Comparison of ENCODE assay signal across 19 cellular contexts in genomic region chr10:62688971-62689700, GRCh38.
DNase-seq lines count a peak whose midpoint lies in the region; ATAC-seq and TF ChIP-seq lines count a peak whose summit lies in the region.
"Had no signal": no experiment of that assay in that cellular context is flagged by ENCODE, and none has a peak within 500 bp of the region (broad histone marks: within the 10 kb centered on the region; RNA-seq: fewer than 3 reads in every experiment).

No MANE protein-coding gene starts in this region.

- ATAC-seq in CD8-positive, alpha-beta T cell, result no peak
- no peak for ATAC-seq in activated naive CD8-positive, alpha-beta T cell treated with anti-CD3 and anti-CD28 coated beads, Interleukin-2, amount 50 U/mL, for 24 hours

- no peaks in the 10 kb centered on the region for H3K27me3 ChIP-seq in CD8-positive, alpha-beta T cell (ENCODE audit: insufficient read depth, low read length)
- no peaks in the 10 kb centered on the region for H3K27me3 ChIP-seq in Karpas-422 (ENCODE audit: low read length)
- H3K27me3 ChIP-seq: testis had no signal

- TF ChIP-seq CTCF in CD8-positive, alpha-beta T cell (IDR thresholded peaks at IDR 0.05), result no peak
- TF ChIP-seq CTCF in nephron (IDR thresholded peaks at IDR 0.05; ENCODE audit: unreplicated experiment in 3 of 3), result no peak

- H3K36me3 Mint-ChIP-seq in CD8-positive, alpha-beta T cell, result peaks cover 4% of the 10 kb centered on the region
- peaks cover 9% of the 10 kb centered on the region for H3K36me3 Mint-ChIP-seq in activated naive CD8-positive, alpha-beta T cell treated with anti-CD3 and anti-CD28 coated beads, Interleukin-2, amount 50 U/mL, for 24 hours (ENCODE audit: low read depth)
- H3K36me3 Mint-ChIP-seq in nephron (ENCODE audit: low read depth), result peaks cover 4% of the 10 kb centered on the region
- H3K36me3 Mint-ChIP-seq in activated CD4-positive, alpha-beta memory T cell treated with anti-CD3 and anti-CD28 coated beads for 36 hours, result peaks cover 18% of the 10 kb centered on the region

- no peaks in the 10 kb centered on the region for H3K9me2 ChIP-seq in Karpas-422 (replicated peaks; ENCODE audit: insufficient read depth, low read length)

- intact Hi-C loops in CD8-positive, alpha-beta T cell (cut with DNase I, micrococcal nuclease), result loop anchor here in 1 of 2 experiments (5.0 kb wide), 1 partner anchor 43 kb away; no protein-coding TSS in a partner anchor
- intact Hi-C loops in activated CD4-positive, alpha-beta memory T cell treated with anti-CD3 and anti-CD28 coated beads for 36 hours (cut with micrococcal nuclease), result no loop called here

- H3K4me3 Mint-ChIP-seq in CD8-positive, alpha-beta T cell, result peak overlapping the region; percentile 60
- H3K4me3 Mint-ChIP-seq in activated naive CD8-positive, alpha-beta T cell treated with anti-CD3 and anti-CD28 coated beads, Interleukin-2, amount 50 U/mL, for 24 hours, result peak overlapping the region; percentile 45
- H3K4me3 Mint-ChIP-seq in nephron, result no peak overlapping the region
- H3K4me3 Mint-ChIP-seq in activated CD4-positive, alpha-beta memory T cell treated with anti-CD3 and anti-CD28 coated beads for 36 hours, result no peak overlapping the region
- H3K4me3 Mint-ChIP-seq: activated CD4-positive, alpha-beta memory T cell treated with anti-CD3 and anti-CD28 coated beads, Interleukin-2, amount 10 ng/mL, durations not matched to agents 7 days and 5 days had no signal

- peaks cover 26% of the 10 kb centered on the region for H3K4me1 ChIP-seq in CD8-positive, alpha-beta T cell (ENCODE audit: insufficient read depth, low read length)
- peaks cover 21% of the 10 kb centered on the region for H3K4me1 ChIP-seq in Karpas-422 (ENCODE audit: low read length)
- H3K4me1 ChIP-seq: parathyroid adenoma, testis had no signal

- H2AFZ ChIP-seq in Karpas-422 (ENCODE audit: low read length), result peak overlapping the region; percentile 51; the same call in 1 of the 2 replicates
- H2AFZ ChIP-seq: parathyroid adenoma had no signal

- H3K27ac Mint-ChIP-seq in CD8-positive, alpha-beta T cell, result peak overlapping the region; percentile 82
- H3K27ac Mint-ChIP-seq in activated naive CD8-positive, alpha-beta T cell treated with anti-CD3 and anti-CD28 coated beads, Interleukin-2, amount 50 U/mL, for 24 hours, result peak overlapping the region; percentile 79
- H3K27ac Mint-ChIP-seq in nephron, result peak overlapping the region; percentile 88 to 96 (median 91)
- H3K27ac Mint-ChIP-seq in activated CD4-positive, alpha-beta memory T cell treated with anti-CD3 and anti-CD28 coated beads for 36 hours, result no peak overlapping the region
- H3K27ac Mint-ChIP-seq: activated CD4-positive, alpha-beta memory T cell treated with anti-CD3 and anti-CD28 coated beads, Interleukin-2, amount 10 ng/mL, durations not matched to agents 7 days and 5 days had no signal

- H3K4me2 ChIP-seq in Karpas-422 (ENCODE audit: low read depth, low read length, poor library complexity, severe bottlenecking), result no peak overlapping the region

- no peaks in the 10 kb centered on the region for H3K27me3 Mint-ChIP-seq in CD8-positive, alpha-beta T cell (ENCODE audit: low read depth)
- H3K27me3 Mint-ChIP-seq in activated naive CD8-positive, alpha-beta T cell treated with anti-CD3 and anti-CD28 coated beads, Interleukin-2, amount 50 U/mL, for 24 hours, result no peaks in the 10 kb centered on the region
- no peaks in the 10 kb centered on the region for H3K27me3 Mint-ChIP-seq in nephron (ENCODE audit: low read depth)
- H3K27me3 Mint-ChIP-seq in activated CD4-positive, alpha-beta memory T cell treated with anti-CD3 and anti-CD28 coated beads for 36 hours, result peaks cover 2% of the 10 kb centered on the region
- H3K27me3 Mint-ChIP-seq: activated CD4-positive, alpha-beta memory T cell treated with anti-CD3 and anti-CD28 coated beads, Interleukin-2, amount 10 ng/mL, durations not matched to agents 7 days and 5 days had no signal

- POLR2A ChIA-PET in CD8-positive, alpha-beta T cell (lab: Charles Lee), result no interaction called here
- POLR2A ChIA-PET in activated CD4-positive, alpha-beta memory T cell treated with anti-CD3 and anti-CD28 coated beads for 36 hours (lab: Charles Lee), result no interaction called here

- H4K20me1 ChIP-seq in Karpas-422 (ENCODE audit: insufficient read depth, low read depth, low read length), result no peaks in the 10 kb centered on the region

- H3K4me3 ChIP-seq in CD8-positive, alpha-beta T cell (ENCODE audit: low read depth, low read length), result no peak overlapping the region
- no peak overlapping the region for H3K4me3 ChIP-seq in Karpas-422 (ENCODE audit: low read length)
- H3K4me3 ChIP-seq: heart left ventricle, testis had no signal

- CTCF ChIA-PET in CD8-positive, alpha-beta T cell (lab: Charles Lee), result no interaction called here
- CTCF ChIA-PET in activated CD4-positive, alpha-beta memory T cell treated with anti-CD3 and anti-CD28 coated beads for 36 hours (lab: Charles Lee), result no interaction called here

- no peaks in the 10 kb centered on the region for H3K9me3 ChIP-seq in CD8-positive, alpha-beta T cell (ENCODE audit: low read length)
- no peaks in the 10 kb centered on the region for H3K9me3 ChIP-seq in Karpas-422 (ENCODE audit: low read length)
- H3K9me3 ChIP-seq: testis had no signal

- DNase-seq in CD8-positive, alpha-beta T cell, result no peak
- peak; percentile 7 for DNase-seq in Karpas-422
- no peak for DNase-seq in activated naive CD8-positive, alpha-beta T cell treated with anti-CD3 and anti-CD28 coated beads, Interleukin-2, amount 50 U/mL, for 24 hours
- DNase-seq in NCI-H146 treated with DMSO at 0.1 percent for 48 hours (lab: John Stamatoyannopoulos, UW; ENCODE audit: unreplicated experiment), result no peak
- DNase-seq in SW480 (ENCODE audit: low spot score), result no peak
- no peak for DNase-seq in COLO829 (ENCODE audit: low spot score)
- DNase-seq in activated CD4-positive, alpha-beta memory T cell treated with anti-CD3 and anti-CD28 coated beads for 36 hours, result no peak
- DNase-seq: activated CD4-positive, alpha-beta memory T cell treated with anti-CD3 and anti-CD28 coated beads, Interleukin-2, amount 10 ng/mL, durations not matched to agents 7 days and 5 days; aorta; cerebellar nuclear complex; DMS53; GOT3; NCI-H1694; NCI-H226; NK-92 treated with Interleukin-12 subunit alpha and Interleukin-12 subunit beta, amount 100 ng/mL, for 24 hours; testis had no signal

- no peaks in the 10 kb centered on the region for H3K36me3 ChIP-seq in CD8-positive, alpha-beta T cell (ENCODE audit: insufficient read depth, low read length)
- no peaks in the 10 kb centered on the region for H3K36me3 ChIP-seq in Karpas-422 (ENCODE audit: insufficient read depth, low read length)
- H3K36me3 ChIP-seq: heart left ventricle had no signal

- no peak overlapping the region for H3K9ac ChIP-seq in Karpas-422 (ENCODE audit: low read length)
- H3K9ac ChIP-seq: parathyroid adenoma had no signal

- peaks cover 40% of the 10 kb centered on the region for H3K4me1 Mint-ChIP-seq in CD8-positive, alpha-beta T cell (ENCODE audit: low read depth)
- H3K4me1 Mint-ChIP-seq in activated naive CD8-positive, alpha-beta T cell treated with anti-CD3 and anti-CD28 coated beads, Interleukin-2, amount 50 U/mL, for 24 hours, result peaks cover 54% of the 10 kb centered on the region
- peaks cover 47% of the 10 kb centered on the region for H3K4me1 Mint-ChIP-seq in nephron
- peaks cover 48% of the 10 kb centered on the region for H3K4me1 Mint-ChIP-seq in activated CD4-positive, alpha-beta memory T cell treated with anti-CD3 and anti-CD28 coated beads for 36 hours (ENCODE audit: low read depth)

- peaks cover 9% of the 10 kb centered on the region for H3K9me3 Mint-ChIP-seq in CD8-positive, alpha-beta T cell
- peaks cover 27% of the 10 kb centered on the region for H3K9me3 Mint-ChIP-seq in activated naive CD8-positive, alpha-beta T cell treated with anti-CD3 and anti-CD28 coated beads, Interleukin-2, amount 50 U/mL, for 24 hours
- peaks cover 3% of the 10 kb centered on the region for H3K9me3 Mint-ChIP-seq in nephron
- peaks cover 20% of the 10 kb centered on the region for H3K9me3 Mint-ChIP-seq in activated CD4-positive, alpha-beta memory T cell treated with anti-CD3 and anti-CD28 coated beads for 36 hours

- no peaks in the 10 kb centered on the region for H3K79me2 ChIP-seq in Karpas-422 (ENCODE audit: low read length)
- H3K79me2 ChIP-seq: parathyroid adenoma had no signal

- no peak overlapping the region for H3K27ac ChIP-seq in CD8-positive, alpha-beta T cell (ENCODE audit: low read depth, low read length)
- no peak overlapping the region for H3K27ac ChIP-seq in Karpas-422 (ENCODE audit: low read length)
- H3K27ac ChIP-seq: parathyroid adenoma, testis had no signal

Comparison
In these comparisons a context has a peak if more than half of its experiments do, and no peak if none do; other contexts are left out.
1. H3K4me3 Mint-ChIP-seq: peak in CD8-positive, alpha-beta T cell (single experiment) and activated naive CD8-positive, alpha-beta T cell treated with anti-CD3 and anti-CD28 coated beads, Interleukin-2, amount 50 U/mL, for 24 hours (single experiment); none in nephron (0 of 3) and activated CD4-positive, alpha-beta memory T cell treated with anti-CD3 and anti-CD28 coated beads for 36 hours (single experiment).